In the genomic region with DNA sequence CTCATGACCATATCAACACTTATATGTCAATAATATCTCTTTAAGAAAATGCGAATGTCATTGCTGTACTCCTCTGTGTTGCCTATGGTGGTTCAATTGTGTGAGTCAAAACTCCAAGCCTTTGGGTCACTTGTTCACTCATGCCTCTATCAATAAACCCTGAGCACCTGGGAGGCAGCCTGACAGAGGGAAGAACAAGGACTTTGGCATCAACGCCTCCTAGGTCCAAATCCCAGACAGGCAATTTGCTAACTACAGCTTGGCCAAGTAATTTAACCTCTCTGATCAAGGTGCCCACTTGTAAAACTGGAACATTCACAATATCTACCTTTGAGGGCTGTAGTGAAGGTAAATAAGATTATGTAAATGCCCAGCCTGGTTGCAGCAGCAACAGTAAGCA, we compare ENCODE assay signal across 20 cellular contexts.
DNase-seq lines count a peak whose midpoint lies in the region; ATAC-seq, FAIRE-seq and TF ChIP-seq lines count a peak whose summit lies in the region.
"Had no signal": no experiment of that assay in that cellular context is flagged by ENCODE, and none has a peak within 500 bp of the region (broad histone marks: within the 10 kb centered on the region; RNA-seq: fewer than 3 reads in every experiment).

No MANE protein-coding gene starts in this region.

- H3K4me1 ChIP-seq in left ventricle myocardium inferior = peaks cover 85% of the 10 kb centered on the region
- H3K4me1 ChIP-seq in right cardiac atrium (ENCODE audit: control insufficient read depth, insufficient read depth, low read length) = peaks cover 7% of the 10 kb centered on the region
- H3K4me1 ChIP-seq in mucosa of descending colon (ENCODE audit: low read depth) = no peaks in the 10 kb centered on the region
- no peaks in the 10 kb centered on the region for H3K4me1 ChIP-seq in small intestine (ENCODE audit: control insufficient read depth in 2 of 2, insufficient read depth in 1 of 2, low read depth in 1 of 2, low read length in 1 of 2)
- H3K4me1 ChIP-seq in pancreas = no peaks in the 10 kb centered on the region

- no peaks in the 10 kb centered on the region for H3K9me3 ChIP-seq in left ventricle myocardium inferior (replicated peaks)
- H3K9me3 ChIP-seq in right cardiac atrium (ENCODE audit: control insufficient read depth, low read length) = no peaks in the 10 kb centered on the region
- no peaks in the 10 kb centered on the region for H3K9me3 ChIP-seq in mucosa of descending colon
- no peaks in the 10 kb centered on the region for H3K9me3 ChIP-seq in small intestine (ENCODE audit: control insufficient read depth, low read depth)
- no peaks in the 10 kb centered on the region for H3K9me3 ChIP-seq in pancreas
- H3K9me3 ChIP-seq: BLaER1 had no signal

- H3K27ac ChIP-seq in left ventricle myocardium inferior (replicated peaks) (peak overlapping the region; percentile 94), right cardiac atrium (ENCODE audit: low read length) (no peak overlapping the region), small intestine (ENCODE audit: low read depth in 1 of 2, low read length in 1 of 2) (no peak overlapping the region), pancreas (no peak overlapping the region)
- H3K27ac ChIP-seq: BLaER1 had no signal

- ATAC-seq in right cardiac atrium = no peak
- ATAC-seq in left colon = peak; percentile 83
- peak; percentile 29 for ATAC-seq in mucosa of descending colon
- ATAC-seq in HG03139 (IDR thresholded peaks at IDR 0.05; ENCODE audit: unreplicated experiment) = no peak
- ATAC-seq in pancreas = no peak
- ATAC-seq: HCT116 had no signal

- TF ChIP-seq CTCF in left ventricle myocardium inferior (IDR thresholded peaks at IDR 0.05; ENCODE audit: borderline replicate concordance) (no peak), mucosa of descending colon (IDR thresholded peaks at IDR 0.05) (no peak), pancreas (IDR thresholded peaks at IDR 0.05) (no peak)

- WGBS in right cardiac atrium = 84% methylated on average over 2 of the region's 2 CpGs
- 53 to 79% (median 68%) methylated on average over 2 of the region's 2 CpGs for WGBS in small intestine, 3 donors
- WGBS in pancreas, 2 donors = 87 to 88% methylated on average over 2 of the region's 2 CpGs

- H3K27me3 ChIP-seq in left ventricle myocardium inferior (ENCODE audit: low read depth) (no peaks in the 10 kb centered on the region), right cardiac atrium (ENCODE audit: control insufficient read depth, insufficient read depth) (no peaks in the 10 kb centered on the region), small intestine (ENCODE audit: control insufficient read depth in 2 of 2, insufficient read depth in 2 of 2, low read length in 2 of 2) (no peaks in the 10 kb centered on the region), pancreas (no peaks in the 10 kb centered on the region)
- H3K27me3 ChIP-seq: BLaER1 had no signal

- intact Hi-C loops in left ventricle myocardium inferior (cut with micrococcal nuclease) (no loop called here), right cardiac atrium (cut with DNase I) (no loop called here), left colon (cut with DNase I, micrococcal nuclease) (no loop called here), mucosa of descending colon (cut with DNase I, micrococcal nuclease) (no loop called here), pancreas (cut with DNase I) (no loop called here)

- FAIRE-seq in small intestine (lab: Jason Lieb, UNC) = no peak
- no peak for FAIRE-seq in pancreas (lab: Jason Lieb, UNC)
- FAIRE-seq: GM12892, GM18507 had no signal

- H3K4me3 ChIP-seq in left ventricle myocardium inferior (no peak overlapping the region), right cardiac atrium (ENCODE audit: low read length) (no peak overlapping the region), mucosa of descending colon (no peak overlapping the region), small intestine (ENCODE audit: low read depth in 1 of 2, low read length in 2 of 2) (no peak overlapping the region), pancreas (no peak overlapping the region)
- H3K4me3 ChIP-seq: BLaER1 had no signal

- DNase-seq in left ventricle myocardium inferior = no peak
- DNase-seq in right cardiac atrium = no peak
- DNase-seq in left colon = no peak
- no peak for DNase-seq in mucosa of descending colon
- peak; percentile 46 for DNase-seq in small intestine
- DNase-seq in effector CD8-positive, alpha-beta T cell (lab: John Stamatoyannopoulos, UW) = no peak
- no peak for DNase-seq in pancreas
- DNase-seq: 8988T; CD4-positive, alpha-beta memory T cell; DMS153; DMS79; GDM1; GOT3; H7; HFFc6 had no signal

- H3K36me3 ChIP-seq in left ventricle myocardium inferior (peaks cover 9% of the 10 kb centered on the region), mucosa of descending colon (ENCODE audit: low read depth) (no peaks in the 10 kb centered on the region), small intestine (ENCODE audit: control insufficient read depth in 2 of 2, insufficient read depth in 2 of 2, low read length in 2 of 2) (no peaks in the 10 kb centered on the region), pancreas (no peaks in the 10 kb centered on the region)

Comparison
In these comparisons a context has a peak if more than half of its experiments do, and no peak if none do; other contexts are left out.
1. ATAC-seq: peak in left colon (single experiment) and mucosa of descending colon (single experiment); none in right cardiac atrium (0 of 2), HG03139 (single experiment) and pancreas (0 of 4).